10 cellular contexts compared by ENCODE assay signal in genomic region chrX:154645745-154646378, GRCh38. TPM values are rescaled to one million over a fixed set of nuclear protein-coding genes. Genes with fewer than 3 reads are reported as not detected.
DNase-seq lines count a peak whose midpoint lies in the region; ATAC-seq, FAIRE-seq and TF ChIP-seq lines count a peak whose summit lies in the region.
"Not testable (repeated sequence)": the region's sequence is repeated elsewhere in the genome, so short reads cannot be mapped to it uniquely, and the experiment has no call there.
"Had no signal": no experiment of that assay in that cellular context is flagged by ENCODE, and none has a peak within 500 bp of the region (broad histone marks: within the 10 kb centered on the region; RNA-seq: fewer than 3 reads in every experiment).

No MANE protein-coding gene starts in this region.

- not testable (repeated sequence) for H3K4me1 ChIP-seq in CD8-positive, alpha-beta T cell (ENCODE audit: insufficient read depth, low read length); mucosa of descending colon (ENCODE audit: low read depth)

- not testable (repeated sequence) for H3K9me3 Mint-ChIP-seq in CD8-positive, alpha-beta T cell; activated CD4-positive, alpha-beta T cell treated with anti-CD3 and anti-CD28 coated beads for 36 hours (ENCODE audit: low read depth); activated T-cell treated with anti-CD3 and anti-CD28 coated beads, Interleukin-2, amount 50 U/mL, for 72 hours; stimulated activated effector memory CD8-positive, alpha-beta T cell treated with anti-CD3 and anti-CD28 coated beads, Interleukin-12 subunit alpha, Interleukin-12 subunit beta, amount 100 ng/mL, for 72 hours

- intact Hi-C loops in CD8-positive, alpha-beta T cell (cut with DNase I, micrococcal nuclease); activated CD4-positive, alpha-beta T cell treated with anti-CD3 and anti-CD28 coated beads for 36 hours (cut with DNase I, micrococcal nuclease); mucosa of descending colon (cut with DNase I, micrococcal nuclease): not testable (repeated sequence)

- not testable (repeated sequence) for H3K36me3 ChIP-seq in CD8-positive, alpha-beta T cell (ENCODE audit: insufficient read depth, low read length); KOPT-K1 (ENCODE audit: insufficient read depth, low read length); bronchial epithelial cell (ENCODE audit: control insufficient read depth, insufficient read depth, low read length); mucosa of descending colon (ENCODE audit: low read depth)

- not testable (repeated sequence) for H3K4me3 Mint-ChIP-seq in CD8-positive, alpha-beta T cell; activated CD4-positive, alpha-beta T cell treated with anti-CD3 and anti-CD28 coated beads for 36 hours; activated T-cell treated with anti-CD3 and anti-CD28 coated beads, Interleukin-2, amount 50 U/mL, for 72 hours; stimulated activated effector memory CD8-positive, alpha-beta T cell treated with anti-CD3 and anti-CD28 coated beads, Interleukin-12 subunit alpha, Interleukin-12 subunit beta, amount 100 ng/mL, for 72 hours

- not testable (repeated sequence) for H3K4me3 ChIP-seq in CD8-positive, alpha-beta T cell (ENCODE audit: low read depth, low read length); bronchial epithelial cell (ENCODE audit: low read depth, low read length); mucosa of descending colon

- not testable (repeated sequence) for DNase-seq in CD8-positive, alpha-beta T cell; activated CD4-positive, alpha-beta T cell treated with anti-CD3 and anti-CD28 coated beads for 36 hours; activated T-cell treated with anti-CD3 and anti-CD28 coated beads, Interleukin-2, amount 50 U/mL, for 72 hours; bronchial epithelial cell (ENCODE audit: low read depth); mucosa of descending colon; stimulated activated effector memory CD8-positive, alpha-beta T cell treated with anti-CD3 and anti-CD28 coated beads, Interleukin-12 subunit alpha, Interleukin-12 subunit beta, amount 100 ng/mL, for 72 hours (ENCODE audit: low spot score in 2 of 2)

- CTCF ChIA-PET in CD8-positive, alpha-beta T cell (lab: Charles Lee); activated CD4-positive, alpha-beta T cell treated with anti-CD3 and anti-CD28 coated beads for 36 hours (lab: Charles Lee): not testable (repeated sequence)

- not testable (repeated sequence) for H3K27me3 Mint-ChIP-seq in CD8-positive, alpha-beta T cell (ENCODE audit: low read depth); activated CD4-positive, alpha-beta T cell treated with anti-CD3 and anti-CD28 coated beads for 36 hours; activated T-cell treated with anti-CD3 and anti-CD28 coated beads, Interleukin-2, amount 50 U/mL, for 72 hours (ENCODE audit: low read depth)

- peak; percentile 64 for ATAC-seq in CD8-positive, alpha-beta T cell
- peak; percentile 88 for ATAC-seq in activated CD4-positive, alpha-beta T cell treated with anti-CD3 and anti-CD28 coated beads for 36 hours
- ATAC-seq in activated T-cell treated with anti-CD3 and anti-CD28 coated beads, Interleukin-2, amount 50 U/mL, for 72 hours (replicated peaks in 1 of 2) = peak; percentile 79 to 86
- ATAC-seq in mucosa of descending colon = peak; percentile 15
- ATAC-seq in stimulated activated effector memory CD8-positive, alpha-beta T cell treated with anti-CD3 and anti-CD28 coated beads, Interleukin-12 subunit alpha, Interleukin-12 subunit beta, amount 100 ng/mL, for 72 hours = peak; percentile 90

- not testable (repeated sequence) for TF ChIP-seq CTCF in CD8-positive, alpha-beta T cell (IDR thresholded peaks at IDR 0.05); bronchial epithelial cell (IDR thresholded peaks at IDR 0.05; ENCODE audit: insufficient read depth, low read length, severe bottlenecking); mucosa of descending colon (IDR thresholded peaks at IDR 0.05)

- not testable (repeated sequence) for H3K27ac Mint-ChIP-seq in CD8-positive, alpha-beta T cell; activated CD4-positive, alpha-beta T cell treated with anti-CD3 and anti-CD28 coated beads for 36 hours; activated T-cell treated with anti-CD3 and anti-CD28 coated beads, Interleukin-2, amount 50 U/mL, for 72 hours; stimulated activated effector memory CD8-positive, alpha-beta T cell treated with anti-CD3 and anti-CD28 coated beads, Interleukin-12 subunit alpha, Interleukin-12 subunit beta, amount 100 ng/mL, for 72 hours

- H3K27ac ChIP-seq in CD8-positive, alpha-beta T cell (ENCODE audit: low read depth, low read length) = not testable (repeated sequence)
- peak overlapping the region; percentile 22 for H3K27ac ChIP-seq in KOPT-K1 (ENCODE audit: low read depth, low read length, poor library complexity, severe bottlenecking)

- FAIRE-seq in bronchial epithelial cell (lab: Jason Lieb, UNC) = peak; percentile 87

- H3K9me3 ChIP-seq in CD8-positive, alpha-beta T cell (ENCODE audit: low read length); KOPT-K1 (ENCODE audit: insufficient read depth, low read length, poor library complexity, severe bottlenecking); mucosa of descending colon: not testable (repeated sequence)

- H3K4me1 Mint-ChIP-seq in CD8-positive, alpha-beta T cell (ENCODE audit: low read depth); activated CD4-positive, alpha-beta T cell treated with anti-CD3 and anti-CD28 coated beads for 36 hours; activated T-cell treated with anti-CD3 and anti-CD28 coated beads, Interleukin-2, amount 50 U/mL, for 72 hours (ENCODE audit: low read depth); stimulated activated effector memory CD8-positive, alpha-beta T cell treated with anti-CD3 and anti-CD28 coated beads, Interleukin-12 subunit alpha, Interleukin-12 subunit beta, amount 100 ng/mL, for 72 hours: not testable (repeated sequence)

- H3K36me3 Mint-ChIP-seq in CD8-positive, alpha-beta T cell; activated CD4-positive, alpha-beta T cell treated with anti-CD3 and anti-CD28 coated beads for 36 hours (ENCODE audit: low read depth); activated T-cell treated with anti-CD3 and anti-CD28 coated beads, Interleukin-2, amount 50 U/mL, for 72 hours (ENCODE audit: insufficient read depth in 2 of 2); stimulated activated effector memory CD8-positive, alpha-beta T cell treated with anti-CD3 and anti-CD28 coated beads, Interleukin-12 subunit alpha, Interleukin-12 subunit beta, amount 100 ng/mL, for 72 hours: not testable (repeated sequence)

- POLR2A ChIA-PET in CD8-positive, alpha-beta T cell (lab: Charles Lee); activated CD4-positive, alpha-beta T cell treated with anti-CD3 and anti-CD28 coated beads for 36 hours (lab: Charles Lee): not testable (repeated sequence)

- H3K27me3 ChIP-seq in CD8-positive, alpha-beta T cell (ENCODE audit: insufficient read depth, low read length); bronchial epithelial cell (ENCODE audit: control insufficient read depth, insufficient read depth, low read length): not testable (repeated sequence)

RNA-seq across cellular contexts. Expression of gene CTAG2, which starts 7.5 kb away (rescaled TPM):
- total RNA-seq in CD8-positive, alpha-beta T cell = not detected
- not detected for total RNA-seq in activated CD4-positive, alpha-beta T cell treated with anti-CD3 and anti-CD28 coated beads for 36 hours
- total RNA-seq in activated T-cell treated with anti-CD3 and anti-CD28 coated beads, Interleukin-2, amount 50 U/mL, for 72 hours = not detected
- total RNA-seq in bronchial epithelial cell (not detected in 2 replicates), mucosa of descending colon (not detected)
- total RNA-seq: A172; CD4-positive, alpha-beta memory T cell; HepG2 had no signal

RNA-seq across cellular contexts. Expression of gene CTAG1B, which starts 26.8 kb away (rescaled TPM):
- total RNA-seq in CD8-positive, alpha-beta T cell = not detected
- not detected for total RNA-seq in activated CD4-positive, alpha-beta T cell treated with anti-CD3 and anti-CD28 coated beads for 36 hours
- total RNA-seq in activated T-cell treated with anti-CD3 and anti-CD28 coated beads, Interleukin-2, amount 50 U/mL, for 72 hours = not detected
- total RNA-seq in bronchial epithelial cell (not detected in 2 replicates), mucosa of descending colon (not detected)
- total RNA-seq: A172; CD4-positive, alpha-beta memory T cell; HepG2 had no signal

Comparison
In these comparisons a context has a peak if more than half of its experiments do, and no peak if none do; other contexts are left out.
1. ATAC-seq: peak in every context shown above with its lines; median percentile 90 in stimulated activated effector memory CD8-positive, alpha-beta T cell treated with anti-CD3 and anti-CD28 coated beads, Interleukin-12 subunit alpha, Interleukin-12 subunit beta, amount 100 ng/mL, for 72 hours; 88 in activated CD4-positive, alpha-beta T cell treated with anti-CD3 and anti-CD28 coated beads for 36 hours; 82 in activated T-cell treated with anti-CD3 and anti-CD28 coated beads, Interleukin-2, amount 50 U/mL, for 72 hours; 64 in CD8-positive, alpha-beta T cell; 15 in mucosa of descending colon.